ENCODE assay signal across 8 cellular contexts in the genomic region with DNA sequence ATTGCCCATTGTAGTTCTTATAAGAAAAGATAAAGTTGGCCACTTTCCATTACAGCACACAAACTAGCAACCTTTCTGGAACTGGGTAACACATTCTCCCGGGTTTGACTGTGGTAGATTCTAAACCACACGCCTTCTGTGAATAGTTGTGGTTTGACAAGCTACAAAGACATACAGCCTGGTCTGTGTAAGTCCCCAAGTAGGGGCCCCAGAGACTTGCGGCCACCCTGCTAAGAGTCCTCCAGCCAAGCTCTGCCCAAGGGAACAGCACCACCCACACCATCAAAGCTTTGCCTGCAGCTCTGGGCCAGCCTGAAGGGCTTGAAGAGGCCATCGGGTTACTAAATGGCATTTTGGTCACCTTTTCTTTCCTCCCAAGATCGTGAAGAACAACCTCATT.
DNase-seq lines count a peak whose midpoint lies in the region; ATAC-seq and TF ChIP-seq lines count a peak whose summit lies in the region.

No MANE protein-coding gene starts in this region.

- peaks cover 2% of the 10 kb centered on the region for H3K36me3 Mint-ChIP-seq in activated naive CD8-positive, alpha-beta T cell treated with anti-CD3 and anti-CD28 coated beads for 36 hours
- peaks cover 4% of the 10 kb centered on the region for H3K36me3 Mint-ChIP-seq in type B pancreatic cell

- peaks cover 3% of the 10 kb centered on the region for H3K9me3 Mint-ChIP-seq in activated naive CD8-positive, alpha-beta T cell treated with anti-CD3 and anti-CD28 coated beads for 36 hours
- H3K9me3 Mint-ChIP-seq in type B pancreatic cell, result peaks cover 10% of the 10 kb centered on the region

- H3K4me3 Mint-ChIP-seq in activated naive CD8-positive, alpha-beta T cell treated with anti-CD3 and anti-CD28 coated beads for 36 hours, result peak overlapping the region; percentile 37
- H3K4me3 Mint-ChIP-seq in type B pancreatic cell, result no peak overlapping the region

- H3K27ac Mint-ChIP-seq in activated naive CD8-positive, alpha-beta T cell treated with anti-CD3 and anti-CD28 coated beads for 36 hours, result peak overlapping the region; percentile 80
- H3K27ac Mint-ChIP-seq in type B pancreatic cell, result peak overlapping the region; percentile 58

- peaks cover 31% of the 10 kb centered on the region for H3K4me1 Mint-ChIP-seq in activated naive CD8-positive, alpha-beta T cell treated with anti-CD3 and anti-CD28 coated beads for 36 hours
- H3K4me1 Mint-ChIP-seq in type B pancreatic cell (ENCODE audit: unreplicated experiment), result peaks cover 14% of the 10 kb centered on the region

- no peak for TF ChIP-seq CTCF in type B pancreatic cell (conservative IDR thresholded peaks at IDR 0.05)

- H3K27me3 Mint-ChIP-seq in activated naive CD8-positive, alpha-beta T cell treated with anti-CD3 and anti-CD28 coated beads for 36 hours, result no peaks in the 10 kb centered on the region
- H3K27me3 Mint-ChIP-seq in type B pancreatic cell, result no peaks in the 10 kb centered on the region

- peak; percentile 77 for ATAC-seq in GM19468 (IDR thresholded peaks at IDR 0.05; ENCODE audit: extremely low read depth, unreplicated experiment)
- ATAC-seq in HG03520 (IDR thresholded peaks at IDR 0.05; ENCODE audit: unreplicated experiment), result peak; percentile 92

- DNase-seq in GM03348 (ENCODE audit: low spot score), result peak; percentile 42
- peak; percentile 72 for DNase-seq in activated naive CD8-positive, alpha-beta T cell treated with anti-CD3 and anti-CD28 coated beads for 36 hours
- no peak for DNase-seq in type B pancreatic cell (ENCODE audit: extremely low spot score, unreplicated experiment)
- no peak for DNase-seq in HT-29 (ENCODE audit: low spot score)
- no peak for DNase-seq in central memory CD4-positive, alpha-beta T cell
- no peak for DNase-seq in NCI-H2081 treated with DMSO at 0.1 percent for 48 hours (lab: John Stamatoyannopoulos, UW)

Comparison
In these comparisons a context has a peak if more than half of its experiments do, and no peak if none do; other contexts are left out.
1. DNase-seq: peak in GM03348 (single experiment) and activated naive CD8-positive, alpha-beta T cell treated with anti-CD3 and anti-CD28 coated beads for 36 hours (single experiment); none in type B pancreatic cell (single experiment), HT-29 (single experiment), central memory CD4-positive, alpha-beta T cell (single experiment) and NCI-H2081 treated with DMSO at 0.1 percent for 48 hours (single experiment).